21 cellular contexts compared by ENCODE assay signal in genomic region chr13:84470528-84470927, GRCh38.
DNase-seq lines count a peak whose midpoint lies in the region; ATAC-seq, FAIRE-seq and TF ChIP-seq lines count a peak whose summit lies in the region.
"Had no signal": no experiment of that assay in that cellular context is flagged by ENCODE, and none has a peak within 500 bp of the region (broad histone marks: within the 10 kb centered on the region; RNA-seq: fewer than 3 reads in every experiment).

No MANE protein-coding gene starts in this region.

- in situ Hi-C loops in K562 (cut with MboI) = no loop called here

- peaks cover 9% of the 10 kb centered on the region; the same call in 2 of the 3 replicates for H3K9me3 Mint-ChIP-seq in GM23338

- intact Hi-C loops in K562 (cut with micrococcal nuclease) (no loop called here), pancreas (cut with DNase I) (no loop called here), sciatic nerve (cut with DNase I) (no loop called here)

- CTCF ChIA-PET in K562 (lab: Yijun Ruan, JAX; ENCODE audit: low intra/inter-chr PET ratio) = no interaction called here

- FAIRE-seq in K562 (lab: Jason Lieb, UNC) (no peak), pancreas (lab: Jason Lieb, UNC) (peak; percentile 34), frontal cortex (lab: Jason Lieb, UNC) (no peak)
- FAIRE-seq: A549, G401.6, GM12892, GM19239, H54 had no signal

- no peak for ATAC-seq in GM23338
- no peak for ATAC-seq in K562
- ATAC-seq in pancreas = no peak
- ATAC-seq in HG02798 (IDR thresholded peaks at IDR 0.05; ENCODE audit: poor library complexity, unreplicated experiment) = no peak
- no peak for ATAC-seq in sciatic nerve
- ATAC-seq: A549 had no signal

- TF ChIP-seq CTCF in GM23338 (conservative IDR thresholded peaks at IDR 0.05; ENCODE audit: low read depth in 2 of 2) (no peak), K562 (IDR thresholded peaks at IDR 0.05 in 2 of 3, conservative IDR thresholded peaks at IDR 0.05 in 1 of 3; ENCODE audit: insufficient read depth in 2 of 3, low read depth in 1 of 3, low read length in 3 of 3) (no peak), epithelial cell of esophagus (IDR thresholded peaks at IDR 0.05; ENCODE audit: insufficient read depth, low read depth, low read length, missing control alignments) (no peak), pancreas (IDR thresholded peaks at IDR 0.05) (no peak)

- H3F3A ChIP-seq in GM23338 (replicated peaks; ENCODE audit: low read depth) = no peaks in the 10 kb centered on the region

- H3K9me3 ChIP-seq in K562 (replicated peaks; ENCODE audit: control insufficient read depth, insufficient read depth, low read depth, low read length) (no peaks in the 10 kb centered on the region), pancreas (no peaks in the 10 kb centered on the region)
- H3K9me3 ChIP-seq: A549, HAP-1 had no signal

- peaks cover 7% of the 10 kb centered on the region; the same call in 2 of the 3 replicates for H3K36me3 Mint-ChIP-seq in GM23338 (ENCODE audit: low read depth)
- H3K36me3 Mint-ChIP-seq: CD4-positive, alpha-beta memory T cell had no signal

- H3K27me3 ChIP-seq in GM23338 (ENCODE audit: insufficient read depth) (no peaks in the 10 kb centered on the region), K562 (ENCODE audit: control insufficient read depth in 2 of 2, insufficient read depth in 2 of 2, low read length in 2 of 2) (no peaks in the 10 kb centered on the region), pancreas (no peaks in the 10 kb centered on the region)

- no peaks in the 10 kb centered on the region for H3K4me1 Mint-ChIP-seq in GM23338
- H3K4me1 Mint-ChIP-seq: CD4-positive, alpha-beta memory T cell had no signal

- H3K79me2 ChIP-seq in GM23338 (replicated peaks; ENCODE audit: insufficient read depth) = no peaks in the 10 kb centered on the region
- no peaks in the 10 kb centered on the region for H3K79me2 ChIP-seq in K562 (ENCODE audit: control insufficient read depth, insufficient read depth, low read length)

- H3K4me2 ChIP-seq in GM23338 = no peak overlapping the region
- no peak overlapping the region for H3K4me2 ChIP-seq in K562 (ENCODE audit: insufficient read depth, low read length)
- H3K4me2 ChIP-seq: A549 had no signal

- H3K27ac Mint-ChIP-seq in GM23338 = no peak overlapping the region
- H3K27ac Mint-ChIP-seq: CD4-positive, alpha-beta memory T cell had no signal

- H4K20me1 ChIP-seq in GM23338 (replicated peaks; ENCODE audit: insufficient read depth) = no peaks in the 10 kb centered on the region
- H4K20me1 ChIP-seq in K562 (replicated peaks; ENCODE audit: control insufficient read depth, insufficient read depth, low read length) = no peaks in the 10 kb centered on the region

- H3K36me3 ChIP-seq in GM23338 (ENCODE audit: insufficient read depth) (no peaks in the 10 kb centered on the region), K562 (ENCODE audit: control insufficient read depth, insufficient read depth, low read length) (no peaks in the 10 kb centered on the region), pancreas (no peaks in the 10 kb centered on the region)
- H3K36me3 ChIP-seq: HAP-1 had no signal

- no peak overlapping the region for H3K27ac ChIP-seq in GM23338 (ENCODE audit: low read depth)
- no peak overlapping the region for H3K27ac ChIP-seq in K562 (ENCODE audit: extremely low read depth, low read depth, low read length)
- no peak overlapping the region for H3K27ac ChIP-seq in pancreas
- H3K27ac ChIP-seq: A549, GM23248 had no signal

- no peaks in the 10 kb centered on the region for H3K9me1 ChIP-seq in K562 (ENCODE audit: control insufficient read depth, insufficient read depth, low read length)

- no peaks in the 10 kb centered on the region for H3K4me1 ChIP-seq in GM23338 (ENCODE audit: insufficient read depth)
- no peaks in the 10 kb centered on the region for H3K4me1 ChIP-seq in K562 (replicated peaks in 1 of 2; ENCODE audit: control insufficient read depth in 2 of 2, insufficient read depth in 2 of 2, low read length in 2 of 2)
- no peaks in the 10 kb centered on the region for H3K4me1 ChIP-seq in pancreas
- H3K4me1 ChIP-seq: A549, HAP-1 had no signal

- H3K9me2 ChIP-seq in GM23338 (ENCODE audit: insufficient read depth) = no peaks in the 10 kb centered on the region

- DNase-seq in GM23338 (ENCODE audit: low spot score) = peak; percentile 18
- DNase-seq in K562 (ENCODE audit: extremely low read depth in 1 of 4, low spot score in 3 of 4) = no peak
- peak; percentile 31 for DNase-seq in epithelial cell of esophagus (ENCODE audit: low read depth)
- no peak for DNase-seq in pancreas
- DNase-seq in frontal cortex (ENCODE audit: low spot score in 2 of 2) = no peak
- no peak for DNase-seq in sciatic nerve (ENCODE audit: low spot score)
- DNase-seq: 8988T; ACHN; C1 segment of cervical spinal cord; CD4-positive, alpha-beta memory T cell; COR-L47; DMS153; DND-41; GM23248 had no signal

- no peak overlapping the region for H3K9ac ChIP-seq in K562 (ENCODE audit: insufficient read depth in 1 of 2, low read depth in 2 of 2, low read length in 2 of 2)
- H3K9ac ChIP-seq: GM23248 had no signal

- BruUV-seq in K562 (replicated peaks; lab: Mats Ljungman, UMichigan) = no TSS peak

- no peak overlapping the region for H3K4me3 Mint-ChIP-seq in GM23338
- H3K4me3 Mint-ChIP-seq: CD4-positive, alpha-beta memory T cell had no signal

- no peak for TF ChIP-seq POLR2A in K562 (conservative IDR thresholded peaks at IDR 0.05)

- POLR2A ChIA-PET in K562 (lab: Yijun Ruan, JAX) = no interaction called here

- H3K27me3 Mint-ChIP-seq in GM23338 (ENCODE audit: insufficient read depth, low read depth, poor library complexity) = no peaks in the 10 kb centered on the region
- H3K27me3 Mint-ChIP-seq: CD4-positive, alpha-beta memory T cell had no signal

- H3K4me3 ChIP-seq in GM23338 = no peak overlapping the region
- no peak overlapping the region for H3K4me3 ChIP-seq in K562
- no peak overlapping the region for H3K4me3 ChIP-seq in epithelial cell of esophagus (ENCODE audit: low read length)
- H3K4me3 ChIP-seq in pancreas = no peak overlapping the region
- H3K4me3 ChIP-seq: A549, GM23248, HAP-1 had no signal

- H2AFZ ChIP-seq in GM23338 (no peak overlapping the region), K562 (ENCODE audit: low read depth, low read length) (no peak overlapping the region)
- H2AFZ ChIP-seq: GM23248 had no signal

- TF ChIP-seq EP300 in K562 (IDR thresholded peaks at IDR 0.05; ENCODE audit: low read length) = no peak

- no peak for TF ChIP-seq RAD21 in K562 (CRISPR knock-in tag; conservative IDR thresholded peaks at IDR 0.05 in 1 of 2, IDR thresholded peaks at IDR 0.05 in 1 of 2)

TF ChIP-seq in GM23338, 12 proteins besides CTCF, POLR2A, EP300 and RAD21 (continues in another document):
- no peak for TF ChIP-seq JUNB (IDR thresholded peaks at IDR 0.05; ENCODE audit: unreplicated experiment)

TF ChIP-seq in K562, 482 proteins besides CTCF, POLR2A, EP300 and RAD21:
- TF ChIP-seq DACH1 (IDR thresholded peaks at IDR 0.05; ENCODE audit: partially characterized antibody) (peak; percentile 65), ZNF23 (CRISPR knock-in tag; IDR thresholded peaks at IDR 0.05) (no peak)

Comparison
In these comparisons a context has a peak if more than half of its experiments do, and no peak if none do; other contexts are left out.
1. DNase-seq: peak in GM23338 (single experiment) and epithelial cell of esophagus (single experiment); none in K562 (0 of 4), pancreas (0 of 6), frontal cortex (0 of 2) and sciatic nerve (single experiment).